21 cellular contexts compared by ENCODE assay signal in the genomic region with DNA sequence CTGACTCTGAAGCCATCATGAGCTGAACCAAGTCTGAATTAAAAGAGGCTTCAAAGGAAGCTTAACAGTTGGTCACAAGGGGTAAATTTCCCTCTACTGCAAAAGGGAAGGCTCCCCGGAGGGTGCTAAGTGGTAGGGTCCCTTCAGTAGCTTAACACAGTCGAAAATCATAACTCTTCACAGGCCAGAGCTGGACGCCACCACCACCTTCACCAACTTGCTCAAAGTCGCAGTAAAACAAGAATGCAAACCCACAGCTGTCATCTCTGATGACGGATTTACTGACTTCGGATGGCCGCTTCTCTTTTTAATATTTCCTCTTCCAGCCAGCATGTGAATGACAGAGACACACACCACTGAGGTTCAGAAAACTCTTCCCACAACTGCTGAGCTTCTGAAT.
A peak's percentile ranks its signal among the peaks of the same experiment; 100 is the strongest.
DNase-seq lines count a peak whose midpoint lies in the region; ATAC-seq lines count a peak whose summit lies in the region.
"Had no signal": no experiment of that assay in that cellular context is flagged by ENCODE, and none has a peak within 500 bp of the region (broad histone marks: within the 10 kb centered on the region; RNA-seq: fewer than 3 reads in every experiment).

No MANE protein-coding gene starts in this region.

- DNase-seq in left kidney (ENCODE audit: low read depth, low spot score) (peak; percentile 9), SIG-M5 treated with dmso at 0.1 percent for 504 hours (lab: John Stamatoyannopoulos, UW; ENCODE audit: unreplicated experiment) (no peak), EL (no peak), NCI-H2171 (lab: John Stamatoyannopoulos, UW) (no peak)
- DNase-seq: activated CD4-positive, alpha-beta T cell treated with anti-CD3 and anti-CD28 coated beads, Interleukin-2, amount 50 U/mL, for 4 hours; activated naive CD8-positive, alpha-beta T cell treated with anti-CD3 and anti-CD28 coated beads, Interleukin-2, amount 50 U/mL, for 24 hours; body of pancreas; CD8-positive, alpha-beta T cell; GF-D8; GM23248; heart left ventricle; left colon; mesenchymal stem cell; NCI-H1436; NCI-H526 treated with DMSO at 0.1 percent for 48 hours; nucleus accumbens; stimulated activated CD4-positive, alpha-beta T cell treated with anti-CD3 and anti-CD28 coated beads, Interleukin-1b, Interleukin-23, amount 100 ng/mL, for 48 hours had no signal

- ATAC-seq in GM19043 (IDR thresholded peaks at IDR 0.05; ENCODE audit: low read depth, unreplicated experiment): peak; percentile 6
- ATAC-seq in HG02678 (IDR thresholded peaks at IDR 0.05; ENCODE audit: unreplicated experiment): peak; percentile 23
- peak; percentile 36 for ATAC-seq in HG03354 (IDR thresholded peaks at IDR 0.05; ENCODE audit: poor library complexity, severe bottlenecking, unreplicated experiment)
- ATAC-seq: activated naive CD8-positive, alpha-beta T cell treated with anti-CD3 and anti-CD28 coated beads, Interleukin-2, amount 50 U/mL, for 24 hours; body of pancreas; CD8-positive, alpha-beta T cell; heart left ventricle; left colon; WTC11 had no signal
